25 cellular contexts compared by ENCODE assay signal in genomic region chr17:64254755-64255154, GRCh38.
"Had no signal": no experiment of that assay in that cellular context is flagged by ENCODE, and none has a peak within 500 bp of the region (broad histone marks: within the 10 kb centered on the region; RNA-seq: fewer than 3 reads in every experiment).

No MANE protein-coding gene starts in this region.

- H3K4me3 ChIP-seq: MG63 had no signal

- H3K27ac ChIP-seq: RWPE1 had no signal

- DNase-seq: activated CD4-positive, alpha-beta T cell treated with anti-CD3 and anti-CD28 coated beads for 48 hours; activated CD4-positive, alpha-beta T cell treated with anti-CD3 and anti-CD28 coated beads, Interleukin-2, amount 50 U/mL, for 4 hours; activated CD4-positive, CD25-positive, alpha-beta regulatory T cell treated with anti-CD3 and anti-CD28 coated beads, Interleukin-2, amount 50 U/mL, for 72 hours; activated CD8-positive, alpha-beta memory T cell treated with anti-CD3 and anti-CD28 coated beads, Interleukin-2, amount 50 U/mL, for 48 hours; activated CD8-positive, alpha-beta T cell treated with anti-CD3 and anti-CD28 coated beads, Interleukin-2, amount 10 ng/mL, durations not matched to agents 7 days and 5 days; activated naive CD4-positive, alpha-beta T cell treated with anti-CD3 and anti-CD28 coated beads, Interleukin-2, amount 50 U/mL, for 16 hours; activated naive CD8-positive, alpha-beta T cell treated with anti-CD3 and anti-CD28 coated beads, Interleukin-2, amount 10 ng/mL, durations not matched to agents 7 days and 5 days; activated T-cell treated with anti-CD3 and anti-CD28 coated beads, Interleukin-2, amount 50 U/mL, for 1 hour; aorta; KG1; MG63; MV-4-11; NCI-H1092 treated with DMSO at 0.1 percent for 48 hours; NCI-H1417 treated with DMSO at 0.1 percent for 48 hours; NCI-H187; NCI-H2081; NCI-H2171; NCI-H2227 treated with DMSO at 0.1 percent for 48 hours; NCI-H446 treated with DMSO at 0.1 percent for 48 hours; NCI-H524 treated with DMSO at 0.1 percent for 48 hours; NCI-H748 treated with DMSO at 0.1 percent for 48 hours; SHP77 treated with DMSO at 0.1 percent for 48 hours had no signal

- H3K9me3 ChIP-seq: MG63 had no signal

- H3K27me3 ChIP-seq: MG63 had no signal

- ATAC-seq: activated CD8-positive, alpha-beta T cell treated with anti-CD3 and anti-CD28 coated beads, Interleukin-2, amount 10 ng/mL, durations not matched to agents 7 days and 5 days; Panc1; WTC11 had no signal
